ENCODE assay signal across 1 cellular context in genomic region chr7:20307119-20307518, GRCh38.
TF ChIP-seq lines count a peak whose summit lies in the region.

No MANE protein-coding gene starts in this region.

TF ChIP-seq in WTC11, 78 proteins besides CTCF, POLR2A, EP300 and RAD21 (continued from another document):
- TF ChIP-seq, protein P1, sequence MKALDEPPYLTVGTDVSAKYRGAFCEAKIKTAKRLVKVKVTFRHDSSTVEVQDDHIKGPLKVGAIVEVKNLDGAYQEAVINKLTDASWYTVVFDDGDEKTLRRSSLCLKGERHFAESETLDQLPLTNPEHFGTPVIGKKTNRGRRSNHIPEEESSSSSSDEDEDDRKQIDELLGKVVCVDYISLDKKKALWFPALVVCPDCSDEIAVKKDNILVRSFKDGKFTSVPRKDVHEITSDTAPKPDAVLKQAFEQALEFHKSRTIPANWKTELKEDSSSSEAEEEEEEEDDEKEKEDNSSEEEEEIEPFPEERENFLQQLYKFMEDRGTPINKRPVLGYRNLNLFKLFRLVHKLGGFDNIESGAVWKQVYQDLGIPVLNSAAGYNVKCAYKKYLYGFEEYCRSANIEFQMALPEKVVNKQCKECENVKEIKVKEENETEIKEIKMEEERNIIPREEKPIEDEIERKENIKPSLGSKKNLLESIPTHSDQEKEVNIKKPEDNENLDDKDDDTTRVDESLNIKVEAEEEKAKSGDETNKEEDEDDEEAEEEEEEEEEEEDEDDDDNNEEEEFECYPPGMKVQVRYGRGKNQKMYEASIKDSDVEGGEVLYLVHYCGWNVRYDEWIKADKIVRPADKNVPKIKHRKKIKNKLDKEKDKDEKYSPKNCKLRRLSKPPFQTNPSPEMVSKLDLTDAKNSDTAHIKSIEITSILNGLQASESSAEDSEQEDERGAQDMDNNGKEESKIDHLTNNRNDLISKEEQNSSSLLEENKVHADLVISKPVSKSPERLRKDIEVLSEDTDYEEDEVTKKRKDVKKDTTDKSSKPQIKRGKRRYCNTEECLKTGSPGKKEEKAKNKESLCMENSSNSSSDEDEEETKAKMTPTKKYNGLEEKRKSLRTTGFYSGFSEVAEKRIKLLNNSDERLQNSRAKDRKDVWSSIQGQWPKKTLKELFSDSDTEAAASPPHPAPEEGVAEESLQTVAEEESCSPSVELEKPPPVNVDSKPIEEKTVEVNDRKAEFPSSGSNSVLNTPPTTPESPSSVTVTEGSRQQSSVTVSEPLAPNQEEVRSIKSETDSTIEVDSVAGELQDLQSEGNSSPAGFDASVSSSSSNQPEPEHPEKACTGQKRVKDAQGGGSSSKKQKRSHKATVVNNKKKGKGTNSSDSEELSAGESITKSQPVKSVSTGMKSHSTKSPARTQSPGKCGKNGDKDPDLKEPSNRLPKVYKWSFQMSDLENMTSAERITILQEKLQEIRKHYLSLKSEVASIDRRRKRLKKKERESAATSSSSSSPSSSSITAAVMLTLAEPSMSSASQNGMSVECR (CRISPR knock-in tag; IDR thresholded peaks at IDR 0.05; ENCODE audit: borderline replicate concordance): no peak
- TF ChIP-seq, protein P2, sequence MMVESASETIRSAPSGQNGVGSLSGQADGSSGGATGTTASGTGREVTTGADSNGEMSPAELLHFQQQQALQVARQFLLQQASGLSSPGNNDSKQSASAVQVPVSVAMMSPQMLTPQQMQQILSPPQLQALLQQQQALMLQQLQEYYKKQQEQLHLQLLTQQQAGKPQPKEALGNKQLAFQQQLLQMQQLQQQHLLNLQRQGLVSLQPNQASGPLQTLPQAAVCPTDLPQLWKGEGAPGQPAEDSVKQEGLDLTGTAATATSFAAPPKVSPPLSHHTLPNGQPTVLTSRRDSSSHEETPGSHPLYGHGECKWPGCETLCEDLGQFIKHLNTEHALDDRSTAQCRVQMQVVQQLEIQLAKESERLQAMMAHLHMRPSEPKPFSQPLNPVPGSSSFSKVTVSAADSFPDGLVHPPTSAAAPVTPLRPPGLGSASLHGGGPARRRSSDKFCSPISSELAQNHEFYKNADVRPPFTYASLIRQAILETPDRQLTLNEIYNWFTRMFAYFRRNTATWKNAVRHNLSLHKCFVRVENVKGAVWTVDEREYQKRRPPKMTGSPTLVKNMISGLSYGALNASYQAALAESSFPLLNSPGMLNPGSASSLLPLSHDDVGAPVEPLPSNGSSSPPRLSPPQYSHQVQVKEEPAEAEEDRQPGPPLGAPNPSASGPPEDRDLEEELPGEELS (CRISPR knock-in tag; IDR thresholded peaks at IDR 0.05): no peak
- TF ChIP-seq, protein P3, sequence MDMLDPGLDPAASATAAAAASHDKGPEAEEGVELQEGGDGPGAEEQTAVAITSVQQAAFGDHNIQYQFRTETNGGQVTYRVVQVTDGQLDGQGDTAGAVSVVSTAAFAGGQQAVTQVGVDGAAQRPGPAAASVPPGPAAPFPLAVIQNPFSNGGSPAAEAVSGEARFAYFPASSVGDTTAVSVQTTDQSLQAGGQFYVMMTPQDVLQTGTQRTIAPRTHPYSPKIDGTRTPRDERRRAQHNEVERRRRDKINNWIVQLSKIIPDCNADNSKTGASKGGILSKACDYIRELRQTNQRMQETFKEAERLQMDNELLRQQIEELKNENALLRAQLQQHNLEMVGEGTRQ (CRISPR knock-in tag; IDR thresholded peaks at IDR 0.05): no peak
- TF ChIP-seq, protein P4, sequence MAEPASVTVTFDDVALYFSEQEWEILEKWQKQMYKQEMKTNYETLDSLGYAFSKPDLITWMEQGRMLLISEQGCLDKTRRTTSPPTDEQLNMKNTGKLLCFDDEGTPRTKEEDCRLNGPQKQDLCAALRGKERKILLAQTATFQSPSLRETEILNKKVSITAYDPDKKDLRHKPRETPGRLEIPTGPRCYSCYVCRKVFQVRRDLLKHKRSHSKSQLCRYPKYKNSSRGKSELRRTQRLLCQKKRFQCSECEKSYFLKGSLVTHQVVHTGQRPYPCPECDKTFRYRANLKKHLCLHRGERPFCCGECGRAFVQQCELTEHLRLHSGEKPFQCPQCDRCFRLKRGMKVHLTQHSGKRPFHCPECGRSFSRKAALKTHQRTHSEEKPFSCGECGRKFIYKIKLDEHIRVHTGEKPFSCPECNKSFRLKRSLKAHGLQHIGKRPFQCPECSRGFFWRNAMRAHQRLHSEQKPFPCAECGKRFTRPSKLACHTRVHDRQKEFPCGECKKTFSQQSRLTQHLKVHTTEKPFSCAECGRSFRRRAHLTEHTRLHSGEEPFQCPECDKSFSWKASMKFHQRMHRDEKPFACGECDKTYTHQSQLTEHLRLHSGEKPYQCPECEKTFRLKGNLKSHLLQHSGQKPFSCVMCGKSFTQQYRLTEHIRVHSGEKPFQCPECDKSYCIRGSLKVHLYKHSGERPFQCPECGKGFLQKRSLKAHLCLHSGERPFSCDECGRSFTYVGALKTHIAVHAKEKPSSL (CRISPR knock-in tag; conservative IDR thresholded peaks at IDR 0.05): no peak
- TF ChIP-seq FOXP1 (CRISPR knock-in tag; IDR thresholded peaks at IDR 0.05; ENCODE audit: borderline replicate concordance) (no peak), ERG (CRISPR knock-in tag; IDR thresholded peaks at IDR 0.05) (no peak), RELA (CRISPR knock-in tag; IDR thresholded peaks at IDR 0.05; ENCODE audit: borderline replicate concordance) (no peak)
